ENCODE assay signal across 3 cellular contexts in genomic region chr19:18354743-18355142, GRCh38. TPM values are rescaled to one million over a fixed set of nuclear protein-coding genes. Genes with fewer than 3 reads are reported as not detected.
"Had no signal": no experiment of that assay in that cellular context is flagged by ENCODE, and none has a peak within 500 bp of the region (broad histone marks: within the 10 kb centered on the region; RNA-seq: fewer than 3 reads in every experiment).

No MANE protein-coding gene starts in this region.

RNA-seq across cellular contexts. Expression of gene LRRC25, which starts 42.7 kb away (rescaled TPM):
- total RNA-seq: GM23248, HT-29, IMR-90 had no signal
